14 cellular contexts compared by ENCODE assay signal in genomic region chr22:19916941-19917340, GRCh38. TPM values are rescaled to one million over a fixed set of nuclear protein-coding genes. Genes with fewer than 3 reads are reported as not detected.
DNase-seq lines count a peak whose midpoint lies in the region; ATAC-seq, FAIRE-seq and TF ChIP-seq lines count a peak whose summit lies in the region.
"Had no signal": no experiment of that assay in that cellular context is flagged by ENCODE, and none has a peak within 500 bp of the region (broad histone marks: within the 10 kb centered on the region; RNA-seq: fewer than 3 reads in every experiment).

No MANE protein-coding gene starts in this region.

- H3K27ac ChIP-seq in left lung, result no peak overlapping the region
- peak overlapping the region in 2 of 5 donors; percentile 40 to 52 for H3K27ac ChIP-seq in stomach
- H3K27ac ChIP-seq: GM23248 had no signal

- TF ChIP-seq CTCF in left lung (IDR thresholded peaks at IDR 0.05), result no peak
- no peak for TF ChIP-seq CTCF in stomach (IDR thresholded peaks at IDR 0.05)
- no peak for TF ChIP-seq CTCF in chondrocyte (IDR thresholded peaks at IDR 0.05)
- no peak for TF ChIP-seq CTCF in BE2C (IDR thresholded peaks at IDR 0.05; ENCODE audit: low read depth, low read length)

- H3K36me3 ChIP-seq in left lung (peaks cover 0 to 72% of the 10 kb centered on the region in 2 donors), stomach (peaks cover 56 to 82% (median 74%) of the 10 kb centered on the region in 4 donors), BE2C (peaks cover 33% of the 10 kb centered on the region)

- H3K4me3 ChIP-seq in left lung (no peak overlapping the region), stomach (no peak overlapping the region), BE2C (ENCODE audit: low read depth, low read length) (no peak overlapping the region)
- H3K4me3 ChIP-seq: GM12878, GM23248 had no signal

- TF ChIP-seq EP300 in stomach (IDR thresholded peaks at IDR 0.05), result no peak

- H3K9me3 ChIP-seq in left lung (no peaks in the 10 kb centered on the region), stomach (no peaks in the 10 kb centered on the region), BE2C (peaks cover 2% of the 10 kb centered on the region; the same call in 1 of the 2 replicates)
- H3K9me3 ChIP-seq: Caco-2 had no signal

- TF ChIP-seq POLR2A in stomach (IDR thresholded peaks at IDR 0.05), result no peak

- no peaks in the 10 kb centered on the region for H3K27me3 Mint-ChIP-seq in chondrocyte (ENCODE audit: low read depth)

- intact Hi-C loops in left lung (cut with DNase I), result no loop called here
- intact Hi-C loops in stomach (cut with DNase I; ENCODE audit: low total_unique reads), result no loop called here

- no peak overlapping the region for H3K4me3 Mint-ChIP-seq in chondrocyte (ENCODE audit: unreplicated experiment)
- H3K4me3 Mint-ChIP-seq: CD14-positive monocyte; CD8-positive, alpha-beta T cell had no signal

- no peak overlapping the region for H3K27ac Mint-ChIP-seq in chondrocyte (ENCODE audit: unreplicated experiment)
- H3K27ac Mint-ChIP-seq: CD8-positive, alpha-beta T cell had no signal

- H3K36me3 Mint-ChIP-seq in chondrocyte (ENCODE audit: low read depth), result peaks cover 26% of the 10 kb centered on the region

- FAIRE-seq in urothelium cell line (lab: Jason Lieb, UNC), result no peak
- FAIRE-seq: GM12878, GM18507 had no signal

- H3K27me3 ChIP-seq in left lung (no peaks in the 10 kb centered on the region), stomach (no peaks in the 10 kb centered on the region), BE2C (no peaks in the 10 kb centered on the region)

- H3K9me3 Mint-ChIP-seq in chondrocyte (ENCODE audit: low read depth), result no peaks in the 10 kb centered on the region

- ATAC-seq in left lung, result peak; percentile 12
- ATAC-seq: CD8-positive, alpha-beta T cell; GM12878 had no signal

- in situ Hi-C loops in G401 (cut with HindIII; ENCODE audit: low sequenced_read_pairs), result no loop called here

- DNase-seq in G401 (ENCODE audit: low spot score), result peak; percentile 56
- peak; percentile 71 for DNase-seq in RPMI8226
- peak in 1 of 2 donors; percentile 60 for DNase-seq in left lung
- peak; percentile 79 for DNase-seq in stomach
- no peak for DNase-seq in urothelium cell line (ENCODE audit: low spot score)
- DNase-seq in chondrocyte (ENCODE audit: low spot score), result no peak
- DNase-seq in BE2C, result no peak
- DNase-seq: ACHN; Caco-2; CD8-positive, alpha-beta T cell; GM23248 had no signal

- 43 to 66% (median 51%) methylated on average over 5 to 7 of the region's 7 CpGs for WGBS in stomach, 5 donors

- H3K4me1 Mint-ChIP-seq in chondrocyte (ENCODE audit: low read depth), result no peaks in the 10 kb centered on the region

- no peaks in the 10 kb centered on the region for H3K4me1 ChIP-seq in left lung
- H3K4me1 ChIP-seq in stomach, result peaks cover 8 to 27% (median 10%) of the 10 kb centered on the region in 4 donors
- H3K4me1 ChIP-seq in BE2C, result no peaks in the 10 kb centered on the region
- H3K4me1 ChIP-seq: Caco-2 had no signal

RNA-seq across cellular contexts. Expression of gene COMT, which starts 24.6 kb away (rescaled TPM):
- total RNA-seq in G401 (2014; rRNA removed; shearing (Covaris generic)), result 142 and 187 TPM in 2 replicates
- total RNA-seq in left lung (100 to 1,000 TPM; 191 to 249 TPM), stomach (100 to 1,000 TPM in 2 of 5 donors, 10 to 100 TPM in 3; 25.1 to 137 (median 87.9) TPM), chondrocyte (66.6 to 186 TPM (median 177 TPM) in 3 replicates)
- 100 to 1,000 TPM; 103 to 174 (median 103) TPM for polyA plus RNA-seq in stomach
- polyA plus RNA-seq in BE2C (2012; ENCODE audit: insufficient read depth, insufficient read length, low read depth), result 286 TPM

RNA-seq across cellular contexts. Expression of gene TXNRD2, which starts 24.7 kb away (rescaled TPM):
- 86.5 and 96.6 TPM in 2 replicates for total RNA-seq in G401 (2014; rRNA removed; shearing (Covaris generic))
- total RNA-seq in left lung, result 10 to 100 TPM; 36.5 to 42.8 TPM
- 10 to 100 TPM in 4 of 5 donors, 1 to 10 TPM in 1; 6.4 to 59.4 (median 25.3) TPM for total RNA-seq in stomach
- polyA plus RNA-seq in stomach, result 10 to 100 TPM; 35.1 to 69.5 (median 57.7) TPM
- 12.5 to 15.8 TPM (median 14.1 TPM) in 3 replicates for total RNA-seq in chondrocyte
- 46.2 TPM for polyA plus RNA-seq in BE2C (2012; ENCODE audit: insufficient read depth, insufficient read length, low read depth)

Comparison
In these comparisons a context has a peak if more than half of its experiments do, and no peak if none do; other contexts are left out.
1. DNase-seq: peak in G401 (single experiment), RPMI8226 (single experiment) and stomach (single experiment); none in urothelium cell line (single experiment), chondrocyte (single experiment) and BE2C (single experiment).